In genomic region chr2:205658572-205658971, GRCh38 we compare ENCODE assay signal across 14 cellular contexts. TPM values are rescaled to one million over a fixed set of nuclear protein-coding genes. Genes with fewer than 3 reads are reported as not detected.
A peak's percentile ranks its signal among the peaks of the same experiment; 100 is the strongest.
DNase-seq lines count a peak whose midpoint lies in the region; ATAC-seq and TF ChIP-seq lines count a peak whose summit lies in the region.
"Had no signal": no experiment of that assay in that cellular context is flagged by ENCODE, and none has a peak within 500 bp of the region (broad histone marks: within the 10 kb centered on the region; RNA-seq: fewer than 3 reads in every experiment).

No MANE protein-coding gene starts in this region.

- H3K27ac ChIP-seq in mesenchymal stem cell (ENCODE audit: low read length, poor library complexity, severe bottlenecking) (no peak overlapping the region), coronary artery (no peak overlapping the region), brain microvascular endothelial cell (no peak overlapping the region)
- H3K27ac ChIP-seq: BLaER1 treated with 17β-estradiol and CSF1 and Interleukin-3, amounts not matched to agents 10 nM and 100 nM had no signal

- in situ Hi-C loops in brain microvascular endothelial cell (cut with HindIII; ENCODE audit: low pct_ligation_motif_present, low sequenced_read_pairs), result no loop called here

- H3K9ac ChIP-seq in adipocyte (ENCODE audit: low read length), result peak overlapping the region; percentile 7
- H3K9ac ChIP-seq in mesenchymal stem cell (ENCODE audit: low read length), result no peak overlapping the region
- H3K9ac ChIP-seq: BLaER1 treated with 17β-estradiol and CSF1 and Interleukin-3, amounts not matched to agents 10 nM and 100 nM; GM23248 had no signal

- H2AFZ ChIP-seq in mesenchymal stem cell (ENCODE audit: low read depth, low read length), result no peak overlapping the region
- H2AFZ ChIP-seq: GM23248 had no signal

- H3K23ac ChIP-seq in mesenchymal stem cell (ENCODE audit: low read length in 2 of 2), result no peak overlapping the region

- H3K4me1 ChIP-seq in adipocyte (ENCODE audit: control insufficient read depth, insufficient read depth, low read length), result peaks cover 60% of the 10 kb centered on the region
- peaks cover 4% of the 10 kb centered on the region for H3K4me1 ChIP-seq in mesenchymal stem cell (ENCODE audit: control insufficient read depth, insufficient read depth, low read depth, low read length)
- H3K4me1 ChIP-seq: HAP-1 had no signal

- H3K4me3 ChIP-seq in AG10803 (ENCODE audit: low read length), result no peak overlapping the region
- H3K4me3 ChIP-seq in adipocyte (ENCODE audit: low read length), result no peak overlapping the region
- H3K4me3 ChIP-seq in mesenchymal stem cell (ENCODE audit: insufficient read depth in 1 of 2, low read depth in 1 of 2, low read length in 2 of 2), result no peak overlapping the region
- H3K4me3 ChIP-seq in coronary artery, result no peak overlapping the region
- no peak overlapping the region for H3K4me3 ChIP-seq in brain microvascular endothelial cell (ENCODE audit: low read depth, low read length)
- H3K4me3 ChIP-seq: BLaER1 treated with 17β-estradiol and CSF1 and Interleukin-3, amounts not matched to agents 10 nM and 100 nM; GM23248; HAP-1 had no signal

- no peak overlapping the region for H4K8ac ChIP-seq in mesenchymal stem cell (ENCODE audit: low read length)

- H3K27me3 ChIP-seq in adipocyte (replicated peaks; ENCODE audit: control insufficient read depth, insufficient read depth, low read length), result no peaks in the 10 kb centered on the region
- H3K27me3 ChIP-seq in mesenchymal stem cell (ENCODE audit: control insufficient read depth in 1 of 2, insufficient read depth in 1 of 2, low read length in 2 of 2), result peaks cover 0 to 6% of the 10 kb centered on the region in 2 experiments
- H3K27me3 ChIP-seq in brain microvascular endothelial cell (replicated peaks), result no peaks in the 10 kb centered on the region

- no peak overlapping the region for H3K14ac ChIP-seq in mesenchymal stem cell (ENCODE audit: low read length in 2 of 2)

- no peak overlapping the region for H2BK15ac ChIP-seq in mesenchymal stem cell (ENCODE audit: low read depth, poor library complexity, severe bottlenecking)

- H3K4me2 ChIP-seq in mesenchymal stem cell (ENCODE audit: low read length, poor library complexity, severe bottlenecking), result no peak overlapping the region

- no peaks in the 10 kb centered on the region for H3K79me1 ChIP-seq in mesenchymal stem cell (replicated peaks; ENCODE audit: low read length, poor library complexity, severe bottlenecking)

- peak; percentile 70 for ATAC-seq in esophagus mucosa
- ATAC-seq: CD8-positive, alpha-beta T cell had no signal

- 94% methylated on average over 2 of the region's 2 CpGs for WGBS in mesenchymal stem cell

- TF ChIP-seq CTCF in AG10803 (conservative IDR thresholded peaks at IDR 0.05; ENCODE audit: low read length), result no peak
- no peak for TF ChIP-seq CTCF in coronary artery (IDR thresholded peaks at IDR 0.05)
- no peak for TF ChIP-seq CTCF in brain microvascular endothelial cell (IDR thresholded peaks at IDR 0.05; ENCODE audit: low read depth, low read length, missing control alignments)

- H4K91ac ChIP-seq in mesenchymal stem cell (ENCODE audit: low read length), result peak overlapping the region; percentile 44

- H2AK5ac ChIP-seq in mesenchymal stem cell (ENCODE audit: low read length, severe bottlenecking), result no peak overlapping the region

- no peak overlapping the region for H3K18ac ChIP-seq in mesenchymal stem cell (ENCODE audit: low read depth in 1 of 2, low read length in 2 of 2)

- no peaks in the 10 kb centered on the region for H3K9me3 ChIP-seq in adipocyte (ENCODE audit: control insufficient read depth, low read length)
- no peaks in the 10 kb centered on the region for H3K9me3 ChIP-seq in mesenchymal stem cell (ENCODE audit: control insufficient read depth, low read length)
- H3K9me3 ChIP-seq: BLaER1 treated with 17β-estradiol and CSF1 and Interleukin-3, amounts not matched to agents 10 nM and 100 nM; HAP-1 had no signal

- H2BK5ac ChIP-seq in mesenchymal stem cell (ENCODE audit: low read depth, low read length, poor library complexity, severe bottlenecking), result no peak overlapping the region

- peak; percentile 40 for DNase-seq in AG10803 (ENCODE audit: low read depth)
- DNase-seq in adipocyte (ENCODE audit: low read depth), result no peak
- no peak for DNase-seq in mesenchymal stem cell
- no peak for DNase-seq in coronary artery (ENCODE audit: low spot score)
- DNase-seq in brain microvascular endothelial cell, result no peak
- DNase-seq in NCI-H2107 (lab: John Stamatoyannopoulos, UW), result no peak
- DNase-seq: 8988T; Calu3; CD8-positive, alpha-beta T cell; DMS79 treated with DMSO at 0.1 percent for 48 hours; GM23248 had no signal

- no peaks in the 10 kb centered on the region for H3K36me3 ChIP-seq in adipocyte (ENCODE audit: control insufficient read depth, insufficient read depth, low read length, severe bottlenecking)
- H3K36me3 ChIP-seq in mesenchymal stem cell (ENCODE audit: control insufficient read depth in 1 of 2, insufficient read depth in 2 of 2, low read depth in 1 of 2, low read length in 2 of 2), result no peaks in the 10 kb centered on the region
- H3K36me3 ChIP-seq in brain microvascular endothelial cell (replicated peaks), result no peaks in the 10 kb centered on the region
- H3K36me3 ChIP-seq: BLaER1 treated with 17β-estradiol and CSF1 and Interleukin-3, amounts not matched to agents 10 nM and 100 nM; HAP-1 had no signal

- no peak overlapping the region for H2BK12ac ChIP-seq in mesenchymal stem cell (ENCODE audit: low read length in 2 of 2)

- H2BK120ac ChIP-seq in mesenchymal stem cell (ENCODE audit: low read depth, low read length), result no peak overlapping the region

- no peak overlapping the region for H3K4ac ChIP-seq in mesenchymal stem cell (ENCODE audit: low read depth in 1 of 2, low read length in 2 of 2)

RNA-seq across cellular contexts. Expression of gene NRP2, which starts 23.7 kb away (rescaled TPM):
- 20.0 TPM for total RNA-seq in esophagus mucosa
- polyA plus RNA-seq in mesenchymal stem cell (2013, experiment 1 of 2), result 87.1 TPM
- polyA plus RNA-seq in mesenchymal stem cell (2013, experiment 2 of 2), result 83.3 TPM
- total RNA-seq: CD8-positive, alpha-beta T cell had no signal
